ENCODE assay signal across 13 cellular contexts in the genomic region with DNA sequence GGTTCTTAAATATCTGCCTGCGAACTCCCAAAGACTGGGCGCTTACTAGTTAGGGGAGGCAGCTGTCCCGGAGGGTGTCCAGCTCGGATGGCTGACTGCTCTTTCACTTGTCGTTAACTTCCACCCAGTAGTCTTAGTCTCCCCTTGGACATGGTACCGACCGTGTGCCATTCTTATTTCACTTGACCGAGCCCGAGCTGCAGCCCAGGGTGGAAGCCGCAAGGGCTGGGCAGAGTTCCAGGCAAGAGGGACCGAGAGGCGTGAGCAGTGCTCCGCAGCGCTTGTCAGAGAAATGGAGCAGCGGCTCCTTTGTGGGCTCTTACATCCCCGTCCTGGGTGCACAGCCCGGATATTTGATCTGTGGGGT. TPM values are rescaled to one million over a fixed set of nuclear protein-coding genes. Genes with fewer than 3 reads are reported as not detected.
DNase-seq lines count a peak whose midpoint lies in the region; ATAC-seq and FAIRE-seq lines count a peak whose summit lies in the region.
"Had no signal": no experiment of that assay in that cellular context is flagged by ENCODE, and none has a peak within 500 bp of the region (broad histone marks: within the 10 kb centered on the region; RNA-seq: fewer than 3 reads in every experiment).

No MANE protein-coding gene starts in this region.

- H3K9ac ChIP-seq in ES-I3 (ENCODE audit: low read depth, low read length) = peak overlapping the region; percentile 52; the same call in 1 of the 2 replicates

- H3K36me3 ChIP-seq in ES-I3 (ENCODE audit: insufficient read depth, low read length) = no peaks in the 10 kb centered on the region
- H3K36me3 ChIP-seq: Peyer's patch had no signal

- H3K4me1 ChIP-seq in ES-I3 (ENCODE audit: insufficient read depth, low read length) = peaks cover 4% of the 10 kb centered on the region; the same call in 1 of the 2 replicates
- H3K4me1 ChIP-seq: Peyer's patch had no signal

- ATAC-seq in left ventricle myocardium superior = no peak
- no peak for ATAC-seq in GM21447 (IDR thresholded peaks at IDR 0.05; ENCODE audit: unreplicated experiment)
- no peak for ATAC-seq in GM21717 (IDR thresholded peaks at IDR 0.05; ENCODE audit: unreplicated experiment)

- DNase-seq in T1000 (lab: John Stamatoyannopoulos, UW) (peak; percentile 7), left ventricle myocardium superior (peak; percentile 29), pons (ENCODE audit: low spot score) (peak; percentile 62), GM03348 (ENCODE audit: low spot score) (no peak), HTR-8/SVneo (ENCODE audit: insufficient read length, low spot score) (no peak)
- DNase-seq: activated T-cell treated with anti-CD3 and anti-CD28 coated beads, Interleukin-2, amount 50 U/mL, for 24 hours; NCI-H1436; Peyer's patch had no signal

- FAIRE-seq in HTR-8/SVneo (lab: Jason Lieb, UNC) = no peak
- FAIRE-seq: GM19239 had no signal

- no peaks in the 10 kb centered on the region for H3K9me3 ChIP-seq in ES-I3 (ENCODE audit: control insufficient read depth, insufficient read depth, low read length)
- H3K9me3 ChIP-seq: Peyer's patch had no signal

- intact Hi-C loops in left ventricle myocardium superior (cut with micrococcal nuclease) = no loop called here

RNA-seq across cellular contexts. Expression of gene SLITRK2, which starts 0.3 kb away (rescaled TPM):
- total RNA-seq in left ventricle myocardium superior = 0.45 TPM
- total RNA-seq: B cell had no signal

Comparison
In these comparisons a context has a peak if more than half of its experiments do, and no peak if none do; other contexts are left out.
1. DNase-seq: peak in T1000 (single experiment), left ventricle myocardium superior (single experiment) and pons (single experiment); none in GM03348 (single experiment) and HTR-8/SVneo (single experiment).